26 cellular contexts compared by ENCODE assay signal in the genomic region with DNA sequence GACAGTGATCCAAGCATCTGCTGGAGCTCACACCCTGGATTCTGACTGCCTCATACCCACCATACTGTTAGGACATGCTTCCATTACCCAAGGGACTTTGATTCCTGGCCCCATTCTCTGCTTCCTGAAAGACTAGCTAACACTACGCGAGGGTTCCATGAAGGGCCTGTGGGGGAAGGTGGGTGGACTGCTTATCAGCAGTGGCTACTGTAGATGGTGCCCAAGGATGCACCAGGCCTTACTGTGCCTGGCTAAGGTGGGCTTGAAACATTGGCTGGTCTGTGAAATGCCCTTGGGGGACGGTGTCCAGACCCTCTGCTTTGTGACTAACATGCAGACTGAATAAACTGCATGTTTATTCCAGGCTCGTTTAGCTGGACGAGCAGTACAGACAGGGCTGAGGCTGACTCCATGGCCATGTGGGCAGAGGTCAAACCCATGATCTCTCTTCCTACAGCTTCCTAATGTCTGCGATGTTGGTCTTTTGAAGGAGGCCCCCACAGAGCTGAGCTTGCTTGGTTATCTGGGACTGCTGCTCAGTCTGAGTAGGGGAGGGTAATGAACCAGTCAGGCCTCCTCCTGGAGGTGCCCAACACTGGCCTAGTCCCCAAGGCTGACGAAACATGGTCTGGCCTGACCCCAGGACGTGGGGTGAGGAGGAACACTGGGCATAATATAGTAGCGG. TPM values are rescaled to one million over a fixed set of nuclear protein-coding genes. Genes with fewer than 3 reads are reported as not detected.
"Had no signal": no experiment of that assay in that cellular context is flagged by ENCODE, and none has a peak within 500 bp of the region (broad histone marks: within the 10 kb centered on the region; RNA-seq: fewer than 3 reads in every experiment).

No MANE protein-coding gene starts in this region.

- H3K27me3 ChIP-seq: heart left ventricle, left lung, pancreas, right atrium auricular region, thyroid gland had no signal

- H3K4me1 ChIP-seq: heart left ventricle, left lung, pancreas, psoas muscle, right atrium auricular region, thyroid gland had no signal

- H3K36me3 ChIP-seq: right atrium auricular region had no signal

- ATAC-seq: activated CD8-positive, alpha-beta T cell treated with anti-CD3 and anti-CD28 coated beads for 36 hours; activated T-cell treated with anti-CD3 and anti-CD28 coated beads, Interleukin-2, amount 50 U/mL, for 4 hours; heart left ventricle; left lung; naive thymus-derived CD8-positive, alpha-beta T cell; pancreas; psoas muscle; stimulated activated naive CD8-positive, alpha-beta T cell treated with anti-CD3 and anti-CD28 coated beads, Interleukin-15, Interleukin-2, amounts not matched to agents 100 U/mL and 50 U/mL, for 24 hours had no signal

- H3K4me3 ChIP-seq: coronary artery, heart left ventricle, left lung, lung, pancreas, psoas muscle, right atrium auricular region, thyroid gland had no signal

- H3K9me3 ChIP-seq: heart left ventricle, left lung, pancreas, psoas muscle, right atrium auricular region, thyroid gland had no signal

- DNase-seq: activated CD4-positive, alpha-beta T cell treated with anti-CD3 and anti-CD28 coated beads, Interleukin-2, amount 10 ng/mL, durations not matched to agents 7 days and 5 days; activated CD4-positive, CD25-positive, alpha-beta regulatory T cell treated with anti-CD3 and anti-CD28 coated beads, Interleukin-2, amount 50 U/mL, for 72 hours; activated CD8-positive, alpha-beta T cell treated with anti-CD3 and anti-CD28 coated beads for 36 hours; activated naive CD4-positive, alpha-beta T cell; activated T-cell treated with anti-CD3 and anti-CD28 coated beads, Interleukin-2, amount 50 U/mL, for 4 hours; amniotic stem cell; cerebellar nuclear complex; heart left ventricle; left lung; naive thymus-derived CD8-positive, alpha-beta T cell; pancreas; psoas muscle; stimulated activated CD4-positive, alpha-beta T cell treated with anti-CD3 and anti-CD28 coated beads, Interleukin-4, amount 100 ng/mL, for 4 hours; stimulated activated naive CD8-positive, alpha-beta T cell treated with anti-CD3 and anti-CD28 coated beads, Interleukin-15, Interleukin-2, amounts not matched to agents 100 U/mL and 50 U/mL, for 24 hours; substantia nigra; SW 1271; thyroid gland; WERI-Rb-1 had no signal

- H3K27ac ChIP-seq: coronary artery, heart left ventricle, left lung, pancreas, psoas muscle, right atrium auricular region, thyroid gland, WERI-Rb-1 had no signal

RNA-seq across cellular contexts. Expression of gene PHOX2A, which starts 48.3 kb away (rescaled TPM):
- total RNA-seq: activated CD4-positive, alpha-beta T cell treated with anti-CD3 and anti-CD28 coated beads, Interleukin-2, amount 10 ng/mL, durations not matched to agents 7 days and 5 days; activated CD8-positive, alpha-beta T cell treated with anti-CD3 and anti-CD28 coated beads for 36 hours; activated T-cell treated with anti-CD3 and anti-CD28 coated beads, Interleukin-2, amount 50 U/mL, for 4 hours; activated T-helper 2 cell treated with anti-CD3 and anti-CD28 coated beads, Interferon-gamma antibody, Interleukin-2, Interleukin-4, amounts not matched to agents 10 μg/mL and 5 μg/mL and 100 μg/mL, durations not matched to agents 14 hours and 24 hours and 36 hours; bronchial epithelial cell; fibroblast of villous mesenchyme; heart left ventricle; left lung; lung; mesothelial cell of epicardium; naive thymus-derived CD8-positive, alpha-beta T cell; psoas muscle; right atrium auricular region; thyroid gland had no signal
- polyA plus RNA-seq: heart left ventricle; keratinocyte; lung; naive thymus-derived CD8-positive, alpha-beta T cell had no signal
